1 cellular context compared by ENCODE assay signal in the genomic region with DNA sequence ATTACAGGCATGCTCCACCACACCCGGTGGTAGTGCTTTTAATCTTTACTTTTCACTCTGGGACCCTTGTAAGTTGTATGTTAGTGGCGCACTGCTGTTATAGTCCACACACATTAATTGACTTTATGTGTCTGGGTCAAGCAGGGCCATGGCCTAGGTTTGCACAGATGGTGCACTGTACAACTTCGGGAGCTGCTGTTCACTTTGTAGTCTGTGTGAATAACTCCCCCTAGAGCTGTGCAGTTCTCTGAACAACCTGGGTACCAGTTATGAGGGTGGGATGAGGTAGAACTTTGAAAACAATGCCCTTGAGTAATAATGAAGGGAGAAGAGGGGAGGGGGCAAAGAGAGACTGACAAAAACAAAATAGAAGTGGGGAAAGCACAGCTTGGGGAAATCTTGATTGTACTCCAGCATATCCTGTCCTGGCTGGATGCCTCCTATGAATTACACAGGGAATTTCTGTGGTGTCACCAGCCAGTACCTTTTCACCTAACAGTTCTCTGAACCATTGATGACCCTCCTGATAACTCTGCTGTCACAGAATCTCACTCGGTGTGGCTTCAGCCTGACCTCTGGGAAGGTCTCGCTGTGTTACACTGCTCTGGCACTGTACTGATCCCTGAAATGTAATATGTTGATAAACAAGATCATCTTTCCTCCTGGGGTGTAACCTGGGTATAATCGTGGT.
TF ChIP-seq lines count a peak whose summit lies in the region.

No MANE protein-coding gene starts in this region.

TF ChIP-seq in H1, 55 proteins besides CTCF, POLR2A, EP300 and RAD21 (continued from another document):
- TF ChIP-seq E2F6 (IDR thresholded peaks at IDR 0.05) (no peak), BRCA1 (IDR thresholded peaks at IDR 0.05; ENCODE audit: low read depth, low read length) (no peak), MAX (IDR thresholded peaks at IDR 0.05) (no peak), CBX8 (IDR thresholded peaks at IDR 0.05; ENCODE audit: borderline replicate concordance, low read depth, low read length) (no peak), JUND (IDR thresholded peaks at IDR 0.05; ENCODE audit: low read length) (no peak), KDM5A (IDR thresholded peaks at IDR 0.05; ENCODE audit: low read length) (no peak), SAP30 (IDR thresholded peaks at IDR 0.05; ENCODE audit: insufficient read depth, insufficient replicate concordance, low read length) (no peak), RXRA (IDR thresholded peaks at IDR 0.05; ENCODE audit: insufficient read depth, low read depth, low read length) (no peak), MAFK (IDR thresholded peaks at IDR 0.05; ENCODE audit: low read depth, low read length) (no peak), CHD2 (IDR thresholded peaks at IDR 0.05; ENCODE audit: low read length) (no peak), RFX5 (IDR thresholded peaks at IDR 0.05; ENCODE audit: borderline replicate concordance, low read depth, low read length) (no peak), EZH2 (IDR thresholded peaks at IDR 0.05; ENCODE audit: low read depth, low read length, severe bottlenecking) (no peak), ASH2L (IDR thresholded peaks at IDR 0.05; ENCODE audit: low read length) (no peak), KDM1A (IDR thresholded peaks at IDR 0.05; ENCODE audit: borderline replicate concordance, low read length) (no peak), CHD7 (IDR thresholded peaks at IDR 0.05; ENCODE audit: insufficient replicate concordance, low read length) (no peak), CHD1 (IDR thresholded peaks at IDR 0.05; ENCODE audit: low read depth, low read length) (no peak)
TF ChIP-seq in H1: peak in this region for 0.
